In genomic region chr7:74174606-74175082, GRCh38 we compare ENCODE assay signal across 8 cellular contexts. TPM values are rescaled to one million over a fixed set of nuclear protein-coding genes. Genes with fewer than 3 reads are reported as not detected.
DNase-seq lines count a peak whose midpoint lies in the region; ATAC-seq and TF ChIP-seq lines count a peak whose summit lies in the region.

No MANE protein-coding gene starts in this region.

- H2AFZ ChIP-seq in hepatocyte, result no peak overlapping the region

- H3K9me2 ChIP-seq in hepatocyte (replicated peaks; ENCODE audit: insufficient read depth), result no peaks in the 10 kb centered on the region

- 1% methylated on average over 31 of the region's 43 CpGs for WGBS in hepatocyte (ENCODE audit: low lambda C conversion rate, missing lambda C conversion rate)
- 0% methylated on average over 43 of the region's 43 CpGs for WGBS in sigmoid colon, 2 donors

- H3K27ac ChIP-seq in Peyer's patch, result peak overlapping the region; percentile 88 to 99 (median 94)
- peak overlapping the region; percentile 87 to 90 for H3K27ac ChIP-seq in ascending aorta
- H3K27ac ChIP-seq in hepatocyte, result peak overlapping the region; percentile 97
- H3K27ac ChIP-seq in sigmoid colon, result peak overlapping the region; percentile 97 to 99 (median 98)

- H3K79me2 ChIP-seq in hepatocyte, result peaks cover 57% of the 10 kb centered on the region

- intact Hi-C loops in ascending aorta (cut with DNase I) (loop anchor here (2.0 kb wide), 2 partner anchors 90 to 106 kb away; no protein-coding TSS in a partner anchor), sigmoid colon (cut with DNase I) (loop anchor here (2.0 to 5.0 kb wide), 4 partner anchors 78 to 596 kb away; partner anchors contain the start of genes LIMK1, RFC2 and TBL2)

- H3K4me1 ChIP-seq in Peyer's patch (peaks cover 0 to 52% (median 11%) of the 10 kb centered on the region in 4 donors), ascending aorta (peaks cover 17 to 46% of the 10 kb centered on the region in 2 donors), hepatocyte (ENCODE audit: insufficient read depth) (peaks cover 35% of the 10 kb centered on the region), sigmoid colon (peaks cover 0 to 60% (median 57%) of the 10 kb centered on the region in 4 donors)

- DNase-seq in activated effector memory CD4-positive, alpha-beta T cell treated with anti-CD3 and anti-CD28 coated beads, Interleukin-2, amount 50 U/mL, for 16 hours, result peak; percentile 80
- DNase-seq in activated effector memory CD4-positive, alpha-beta T cell treated with Interleukin-2 at 50 U/mL for 16 hours, result no peak
- DNase-seq in Peyer's patch (peak; percentile 28 to 71 (median 58)), ascending aorta (ENCODE audit: low spot score in 2 of 2) (peak in 1 of 2 donors; percentile 68), hepatocyte (ENCODE audit: low spot score) (peak; percentile 70), sigmoid colon (peak; percentile 78), SIG-M5 treated with dmso at 0.1 percent for 504 hours (lab: John Stamatoyannopoulos, UW; ENCODE audit: unreplicated experiment) (no peak)

- peaks cover 47% of the 10 kb centered on the region for H4K20me1 ChIP-seq in hepatocyte (ENCODE audit: insufficient read depth, poor library complexity, severe bottlenecking)

- H3K9me3 ChIP-seq in Peyer's patch, result no peaks in the 10 kb centered on the region
- H3K9me3 ChIP-seq in ascending aorta, result no peaks in the 10 kb centered on the region
- H3K9me3 ChIP-seq in hepatocyte (ENCODE audit: low read depth), result no peaks in the 10 kb centered on the region
- H3K9me3 ChIP-seq in sigmoid colon, result no peaks in the 10 kb centered on the region

- TF ChIP-seq CTCF in Peyer's patch (IDR thresholded peaks at IDR 0.05), result peak in 1 of 6 experiments; percentile 7
- TF ChIP-seq CTCF in ascending aorta (IDR thresholded peaks at IDR 0.05), result no peak
- no peak for TF ChIP-seq CTCF in hepatocyte (IDR thresholded peaks at IDR 0.05; ENCODE audit: poor library complexity)
- no peak for TF ChIP-seq CTCF in sigmoid colon (IDR thresholded peaks at IDR 0.05)

- H3K4me3 ChIP-seq in Peyer's patch (peak overlapping the region; percentile 83 to 99 (median 94)), ascending aorta (peak overlapping the region; percentile 70 to 99), hepatocyte (peak overlapping the region; percentile 61), sigmoid colon (peak overlapping the region; percentile 90 to 97 (median 96))

- H3K27me3 ChIP-seq in Peyer's patch, result no peaks in the 10 kb centered on the region
- no peaks in the 10 kb centered on the region for H3K27me3 ChIP-seq in ascending aorta
- no peaks in the 10 kb centered on the region for H3K27me3 ChIP-seq in hepatocyte
- no peaks in the 10 kb centered on the region for H3K27me3 ChIP-seq in sigmoid colon

- TF ChIP-seq POLR2A in Peyer's patch (IDR thresholded peaks at IDR 0.05) (no peak), sigmoid colon (IDR thresholded peaks at IDR 0.05) (no peak)

- peak; percentile 17 for ATAC-seq in HG02981 (IDR thresholded peaks at IDR 0.05; ENCODE audit: unreplicated experiment)

- TF ChIP-seq EP300 in sigmoid colon (IDR thresholded peaks at IDR 0.05), result no peak

- peak overlapping the region; percentile 80 for H3K4me2 ChIP-seq in hepatocyte

- H3K36me3 ChIP-seq in Peyer's patch (peaks cover 0 to 4% (median 0%) of the 10 kb centered on the region in 3 donors), ascending aorta (peaks cover 0 to 18% of the 10 kb centered on the region in 2 donors), hepatocyte (replicated peaks; ENCODE audit: insufficient read depth, low read depth) (no peaks in the 10 kb centered on the region), sigmoid colon (no peaks in the 10 kb centered on the region)

RNA-seq across cellular contexts. Expression of gene EIF4H, which starts 0.5 kb away (rescaled TPM):
- 100 to 1,000 TPM; 131 to 172 (median 149) TPM for total RNA-seq in Peyer's patch
- total RNA-seq in ascending aorta, result 150 TPM
- total RNA-seq in hepatocyte, result 208 and 217 TPM in 2 replicates
- polyA plus RNA-seq in hepatocyte, result 178 and 179 TPM in 2 replicates
- 100 to 1,000 TPM; 201 to 274 (median 228) TPM for total RNA-seq in sigmoid colon
- polyA plus RNA-seq in sigmoid colon, result 100 to 1,000 TPM; 196 to 258 (median 224) TPM

RNA-seq across cellular contexts. Expression of gene LAT2, which starts 35.2 kb away (rescaled TPM):
- total RNA-seq in Peyer's patch (10 to 100 TPM in 1 of 4 donors, 1 to 10 TPM in 3; 1.1 to 16.5 (median 4.8) TPM), ascending aorta (1.5 TPM), hepatocyte (0.43 and 0.72 TPM in 2 replicates), sigmoid colon (10 to 100 TPM in 1 of 4 donors, 1 to 10 TPM in 3; 2.5 to 13.0 (median 4.4) TPM)
- polyA plus RNA-seq in hepatocyte (0.66 and 1.2 TPM in 2 replicates), sigmoid colon (10 to 100 TPM in 2 of 3 donors, 1 to 10 TPM in 1; 4.8 to 31.1 (median 16.2) TPM)

Comparison
In these comparisons a context has a peak if more than half of its experiments do, and no peak if none do; other contexts are left out.
1. DNase-seq: peak in activated effector memory CD4-positive, alpha-beta T cell treated with anti-CD3 and anti-CD28 coated beads, Interleukin-2, amount 50 U/mL, for 16 hours (single experiment), Peyer's patch (3 of 3), hepatocyte (single experiment) and sigmoid colon (single experiment); none in activated effector memory CD4-positive, alpha-beta T cell treated with Interleukin-2 at 50 U/mL for 16 hours (single experiment) and SIG-M5 treated with dmso at 0.1 percent for 504 hours (single experiment).
2. Peak in every context shown above with its lines, with median percentiles within 50 percentile points of each other: H3K27ac ChIP-seq and H3K4me3 ChIP-seq.